ENCODE assay signal across 10 cellular contexts in the genomic region with DNA sequence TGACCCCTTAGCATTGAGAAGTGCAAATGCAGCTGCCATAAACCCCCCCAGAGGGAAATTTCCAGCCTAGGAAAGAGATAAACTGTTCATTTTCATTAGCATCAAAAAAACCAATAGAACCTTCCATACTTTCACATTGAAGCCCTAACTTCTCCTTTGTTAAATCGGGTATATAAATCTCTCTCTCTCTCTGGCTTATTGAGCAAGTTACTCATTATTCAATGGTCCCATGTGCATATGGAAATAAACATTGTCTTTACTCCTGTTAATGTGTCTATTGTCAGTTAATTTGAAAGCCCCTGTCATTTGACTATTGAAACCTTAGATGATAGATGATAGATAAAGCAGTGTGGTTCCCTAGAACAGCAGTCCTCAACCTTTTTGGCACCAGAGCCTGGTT. TPM values are rescaled to one million over a fixed set of nuclear protein-coding genes. Genes with fewer than 3 reads are reported as not detected.
"Had no signal": no experiment of that assay in that cellular context is flagged by ENCODE, and none has a peak within 500 bp of the region (broad histone marks: within the 10 kb centered on the region; RNA-seq: fewer than 3 reads in every experiment).

No MANE protein-coding gene starts in this region.

- H3K27ac Mint-ChIP-seq: IgD-negative memory B cell had no signal

- H3K4me1 Mint-ChIP-seq: IgD-negative memory B cell had no signal

- H3K27ac ChIP-seq: HL-60 had no signal

- H3K4me3 Mint-ChIP-seq: IgD-negative memory B cell had no signal

- H3K4me3 ChIP-seq: K562 had no signal

- DNase-seq: IMR-90, KBM-7, KG1 had no signal

- FAIRE-seq: HepG2, HTR-8/SVneo, K562 had no signal

RNA-seq across cellular contexts. Expression of a gene that starts 46.9 kb away (rescaled TPM):
- total RNA-seq: HepG2, HT-29, HT1080, IMR-90, K562 had no signal
